ENCODE assay signal across 1 cellular context in genomic region chr14:103522028-103522581, GRCh38.
TF ChIP-seq lines count a peak whose summit lies in the region.

No MANE protein-coding gene starts in this region.

TF ChIP-seq in K562, 482 proteins besides CTCF, POLR2A, EP300 and RAD21 (continued from another document and continues in another):
- TF ChIP-seq, protein P1, sequence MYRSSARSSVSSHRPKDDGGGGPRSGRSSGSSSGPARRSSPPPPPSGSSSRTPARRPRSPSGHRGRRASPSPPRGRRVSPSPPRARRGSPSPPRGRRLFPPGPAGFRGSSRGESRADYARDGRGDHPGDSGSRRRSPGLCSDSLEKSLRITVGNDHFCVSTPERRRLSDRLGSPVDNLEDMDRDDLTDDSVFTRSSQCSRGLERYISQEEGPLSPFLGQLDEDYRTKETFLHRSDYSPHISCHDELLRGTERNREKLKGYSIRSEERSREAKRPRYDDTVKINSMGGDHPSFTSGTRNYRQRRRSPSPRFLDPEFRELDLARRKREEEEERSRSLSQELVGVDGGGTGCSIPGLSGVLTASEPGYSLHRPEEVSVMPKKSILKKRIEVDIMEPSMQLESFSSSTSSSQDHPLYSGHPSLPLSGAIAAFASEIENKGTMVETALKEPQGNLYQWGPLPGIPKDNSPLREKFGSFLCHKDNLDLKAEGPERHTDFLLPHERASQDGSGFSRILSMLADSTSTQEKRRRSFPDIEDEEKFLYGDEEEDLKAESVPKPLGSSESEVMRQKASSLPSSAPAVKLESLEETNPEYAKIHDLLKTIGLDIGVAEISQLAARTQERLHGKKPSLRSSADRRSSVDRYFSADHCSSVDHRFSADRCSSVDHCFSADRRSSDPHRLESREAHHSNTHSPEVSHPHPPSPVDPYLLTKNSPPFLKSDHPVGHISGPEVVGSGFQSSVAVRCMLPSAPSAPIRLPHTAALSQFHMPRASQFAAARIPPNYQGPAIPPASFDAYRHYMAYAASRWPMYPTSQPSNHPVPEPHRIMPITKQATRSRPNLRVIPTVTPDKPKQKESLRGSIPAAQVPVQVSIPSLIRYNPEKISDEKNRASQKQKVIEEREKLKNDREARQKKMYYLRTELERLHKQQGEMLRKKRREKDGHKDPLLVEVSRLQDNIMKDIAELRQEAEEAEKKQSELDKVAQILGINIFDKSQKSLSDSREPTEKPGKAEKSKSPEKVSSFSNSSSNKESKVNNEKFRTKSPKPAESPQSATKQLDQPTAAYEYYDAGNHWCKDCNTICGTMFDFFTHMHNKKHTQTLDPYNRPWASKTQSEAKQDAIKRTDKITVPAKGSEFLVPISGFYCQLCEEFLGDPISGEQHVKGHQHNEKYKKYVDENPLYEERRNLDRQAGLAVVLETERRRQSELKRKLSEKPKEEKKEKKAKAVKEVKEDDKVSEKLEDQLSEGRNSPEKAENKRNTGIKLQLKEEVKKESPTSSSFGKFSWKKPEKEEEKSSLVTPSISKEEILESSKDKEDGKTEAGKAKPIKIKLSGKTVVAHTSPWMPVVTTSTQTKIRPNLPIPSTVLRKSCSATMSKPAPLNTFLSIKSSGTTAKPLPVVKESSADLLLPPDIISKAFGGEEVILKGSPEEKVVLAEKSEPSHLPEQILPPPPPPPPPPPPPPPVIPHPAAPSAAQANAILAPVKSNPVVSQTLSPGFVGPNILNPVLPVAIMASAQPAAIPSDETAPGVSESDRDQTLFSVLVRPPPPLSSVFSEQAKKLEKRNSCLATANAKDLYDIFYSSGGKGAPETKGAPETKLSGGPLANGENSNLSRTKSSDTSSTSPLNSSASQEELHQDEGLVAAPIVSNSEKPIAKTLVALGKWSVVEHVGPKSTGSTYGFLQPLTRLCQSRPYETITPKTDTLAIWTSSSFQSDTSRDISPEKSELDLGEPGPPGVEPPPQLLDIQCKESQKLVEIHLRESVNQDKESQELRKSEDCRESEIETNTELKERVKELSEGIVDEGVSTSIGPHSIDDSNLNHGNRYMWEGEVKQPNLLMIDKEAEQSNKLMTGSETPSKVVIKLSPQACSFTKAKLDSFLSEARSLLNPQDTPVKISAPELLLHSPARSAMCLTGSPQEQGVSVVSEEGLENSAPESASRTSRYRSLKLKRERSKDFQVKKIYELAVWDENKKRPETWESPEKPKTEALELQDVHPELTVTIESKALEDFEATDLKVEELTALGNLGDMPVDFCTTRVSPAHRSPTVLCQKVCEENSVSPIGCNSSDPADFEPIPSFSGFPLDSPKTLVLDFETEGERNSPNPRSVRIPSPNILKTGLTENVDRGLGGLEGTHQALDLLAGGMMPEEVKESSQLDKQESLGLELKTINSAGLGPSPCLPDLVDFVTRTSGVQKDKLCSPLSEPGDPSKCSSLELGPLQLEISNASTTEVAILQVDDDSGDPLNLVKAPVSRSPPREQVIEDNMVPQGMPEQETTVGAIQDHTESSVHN (IDR thresholded peaks at IDR 0.05; ENCODE audit: borderline replicate concordance in 1 of 2, low read depth in 1 of 2), result no peak
- 0 out of 2 replicates have a peak, but pooled peaks have one; percentile 20 for TF ChIP-seq SP1 (CRISPR knock-in tag; IDR thresholded peaks at IDR 0.05)
- peak; percentile 20 for TF ChIP-seq RBBP5 (IDR thresholded peaks at IDR 0.05; ENCODE audit: borderline replicate concordance, insufficient read depth, low read length, poor library complexity, severe bottlenecking)
- no peak for TF ChIP-seq CREB3 (tag; conservative IDR thresholded peaks at IDR 0.05; ENCODE audit: low read depth)
- TF ChIP-seq ZBTB1 (CRISPR knock-in tag; IDR thresholded peaks at IDR 0.05; ENCODE audit: borderline replicate concordance, low read depth), result no peak
- no peak for TF ChIP-seq BRF2 (IDR thresholded peaks at IDR 0.05; ENCODE audit: borderline replicate concordance, insufficient read depth, insufficient read length)
- no peak for TF ChIP-seq KLF6 (CRISPR knock-in tag; IDR thresholded peaks at IDR 0.05; ENCODE audit: borderline replicate concordance)
- no peak for TF ChIP-seq PYGO2 (tag; IDR thresholded peaks at IDR 0.05)
- no peak for TF ChIP-seq HNRNPL (IDR thresholded peaks at IDR 0.05; ENCODE audit: low read depth, low read length)
- TF ChIP-seq ZBTB2 (IDR thresholded peaks at IDR 0.05), result no peak
- TF ChIP-seq BRD4 (IDR thresholded peaks at IDR 0.05), result no peak
- no peak for TF ChIP-seq ZNF766 (CRISPR knock-in tag; conservative IDR thresholded peaks at IDR 0.05)
- no peak for TF ChIP-seq RFX1 (IDR thresholded peaks at IDR 0.05)
- no peak for TF ChIP-seq LCOR (CRISPR knock-in tag; IDR thresholded peaks at IDR 0.05)
- TF ChIP-seq, protein P2, sequence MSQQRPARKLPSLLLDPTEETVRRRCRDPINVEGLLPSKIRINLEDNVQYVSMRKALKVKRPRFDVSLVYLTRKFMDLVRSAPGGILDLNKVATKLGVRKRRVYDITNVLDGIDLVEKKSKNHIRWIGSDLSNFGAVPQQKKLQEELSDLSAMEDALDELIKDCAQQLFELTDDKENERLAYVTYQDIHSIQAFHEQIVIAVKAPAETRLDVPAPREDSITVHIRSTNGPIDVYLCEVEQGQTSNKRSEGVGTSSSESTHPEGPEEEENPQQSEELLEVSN (IDR thresholded peaks at IDR 0.05; ENCODE audit: borderline replicate concordance in 1 of 2, extremely low read depth in 1 of 2, insufficient read depth in 1 of 2, insufficient read length in 1 of 2, low read depth in 1 of 2, low read length in 1 of 2, poor library complexity in 1 of 2, severe bottlenecking in 1 of 2), result peak; percentile 62 to 65
- peak; percentile 14 for TF ChIP-seq FUS (optimal IDR thresholded peaks at IDR 0.05; ENCODE audit: low read depth, low read length)
- no peak for TF ChIP-seq NFE2 (IDR thresholded peaks at IDR 0.05; ENCODE audit: low read depth)
- no peak for TF ChIP-seq FOXK2 (conservative IDR thresholded peaks at IDR 0.05 in 1 of 2, IDR thresholded peaks at IDR 0.05 in 1 of 2; ENCODE audit: low read depth in 2 of 2)
- TF ChIP-seq GABPA (tag; conservative IDR thresholded peaks at IDR 0.05; ENCODE audit: low read depth), result no peak
- TF ChIP-seq, protein P3, sequence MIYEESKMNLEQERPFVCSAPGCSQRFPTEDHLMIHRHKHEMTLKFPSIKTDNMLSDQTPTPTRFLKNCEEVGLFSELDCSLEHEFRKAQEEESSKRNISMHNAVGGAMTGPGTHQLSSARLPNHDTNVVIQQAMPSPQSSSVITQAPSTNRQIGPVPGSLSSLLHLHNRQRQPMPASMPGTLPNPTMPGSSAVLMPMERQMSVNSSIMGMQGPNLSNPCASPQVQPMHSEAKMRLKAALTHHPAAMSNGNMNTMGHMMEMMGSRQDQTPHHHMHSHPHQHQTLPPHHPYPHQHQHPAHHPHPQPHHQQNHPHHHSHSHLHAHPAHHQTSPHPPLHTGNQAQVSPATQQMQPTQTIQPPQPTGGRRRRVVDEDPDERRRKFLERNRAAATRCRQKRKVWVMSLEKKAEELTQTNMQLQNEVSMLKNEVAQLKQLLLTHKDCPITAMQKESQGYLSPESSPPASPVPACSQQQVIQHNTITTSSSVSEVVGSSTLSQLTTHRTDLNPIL (CRISPR knock-in tag; IDR thresholded peaks at IDR 0.05), result no peak
- TF ChIP-seq, protein P4, sequence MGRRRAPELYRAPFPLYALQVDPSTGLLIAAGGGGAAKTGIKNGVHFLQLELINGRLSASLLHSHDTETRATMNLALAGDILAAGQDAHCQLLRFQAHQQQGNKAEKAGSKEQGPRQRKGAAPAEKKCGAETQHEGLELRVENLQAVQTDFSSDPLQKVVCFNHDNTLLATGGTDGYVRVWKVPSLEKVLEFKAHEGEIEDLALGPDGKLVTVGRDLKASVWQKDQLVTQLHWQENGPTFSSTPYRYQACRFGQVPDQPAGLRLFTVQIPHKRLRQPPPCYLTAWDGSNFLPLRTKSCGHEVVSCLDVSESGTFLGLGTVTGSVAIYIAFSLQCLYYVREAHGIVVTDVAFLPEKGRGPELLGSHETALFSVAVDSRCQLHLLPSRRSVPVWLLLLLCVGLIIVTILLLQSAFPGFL (CRISPR knock-in tag; IDR thresholded peaks at IDR 0.05), result no peak
- TF ChIP-seq RFX7 (CRISPR knock-in tag; IDR thresholded peaks at IDR 0.05), result no peak
- TF ChIP-seq TARDBP (IDR thresholded peaks at IDR 0.05), result no peak
- no peak for TF ChIP-seq ZNF133 (CRISPR knock-in tag; IDR thresholded peaks at IDR 0.05)
- no peak for TF ChIP-seq ZNF785 (CRISPR knock-in tag; IDR thresholded peaks at IDR 0.05)
- TF ChIP-seq, protein P5, sequence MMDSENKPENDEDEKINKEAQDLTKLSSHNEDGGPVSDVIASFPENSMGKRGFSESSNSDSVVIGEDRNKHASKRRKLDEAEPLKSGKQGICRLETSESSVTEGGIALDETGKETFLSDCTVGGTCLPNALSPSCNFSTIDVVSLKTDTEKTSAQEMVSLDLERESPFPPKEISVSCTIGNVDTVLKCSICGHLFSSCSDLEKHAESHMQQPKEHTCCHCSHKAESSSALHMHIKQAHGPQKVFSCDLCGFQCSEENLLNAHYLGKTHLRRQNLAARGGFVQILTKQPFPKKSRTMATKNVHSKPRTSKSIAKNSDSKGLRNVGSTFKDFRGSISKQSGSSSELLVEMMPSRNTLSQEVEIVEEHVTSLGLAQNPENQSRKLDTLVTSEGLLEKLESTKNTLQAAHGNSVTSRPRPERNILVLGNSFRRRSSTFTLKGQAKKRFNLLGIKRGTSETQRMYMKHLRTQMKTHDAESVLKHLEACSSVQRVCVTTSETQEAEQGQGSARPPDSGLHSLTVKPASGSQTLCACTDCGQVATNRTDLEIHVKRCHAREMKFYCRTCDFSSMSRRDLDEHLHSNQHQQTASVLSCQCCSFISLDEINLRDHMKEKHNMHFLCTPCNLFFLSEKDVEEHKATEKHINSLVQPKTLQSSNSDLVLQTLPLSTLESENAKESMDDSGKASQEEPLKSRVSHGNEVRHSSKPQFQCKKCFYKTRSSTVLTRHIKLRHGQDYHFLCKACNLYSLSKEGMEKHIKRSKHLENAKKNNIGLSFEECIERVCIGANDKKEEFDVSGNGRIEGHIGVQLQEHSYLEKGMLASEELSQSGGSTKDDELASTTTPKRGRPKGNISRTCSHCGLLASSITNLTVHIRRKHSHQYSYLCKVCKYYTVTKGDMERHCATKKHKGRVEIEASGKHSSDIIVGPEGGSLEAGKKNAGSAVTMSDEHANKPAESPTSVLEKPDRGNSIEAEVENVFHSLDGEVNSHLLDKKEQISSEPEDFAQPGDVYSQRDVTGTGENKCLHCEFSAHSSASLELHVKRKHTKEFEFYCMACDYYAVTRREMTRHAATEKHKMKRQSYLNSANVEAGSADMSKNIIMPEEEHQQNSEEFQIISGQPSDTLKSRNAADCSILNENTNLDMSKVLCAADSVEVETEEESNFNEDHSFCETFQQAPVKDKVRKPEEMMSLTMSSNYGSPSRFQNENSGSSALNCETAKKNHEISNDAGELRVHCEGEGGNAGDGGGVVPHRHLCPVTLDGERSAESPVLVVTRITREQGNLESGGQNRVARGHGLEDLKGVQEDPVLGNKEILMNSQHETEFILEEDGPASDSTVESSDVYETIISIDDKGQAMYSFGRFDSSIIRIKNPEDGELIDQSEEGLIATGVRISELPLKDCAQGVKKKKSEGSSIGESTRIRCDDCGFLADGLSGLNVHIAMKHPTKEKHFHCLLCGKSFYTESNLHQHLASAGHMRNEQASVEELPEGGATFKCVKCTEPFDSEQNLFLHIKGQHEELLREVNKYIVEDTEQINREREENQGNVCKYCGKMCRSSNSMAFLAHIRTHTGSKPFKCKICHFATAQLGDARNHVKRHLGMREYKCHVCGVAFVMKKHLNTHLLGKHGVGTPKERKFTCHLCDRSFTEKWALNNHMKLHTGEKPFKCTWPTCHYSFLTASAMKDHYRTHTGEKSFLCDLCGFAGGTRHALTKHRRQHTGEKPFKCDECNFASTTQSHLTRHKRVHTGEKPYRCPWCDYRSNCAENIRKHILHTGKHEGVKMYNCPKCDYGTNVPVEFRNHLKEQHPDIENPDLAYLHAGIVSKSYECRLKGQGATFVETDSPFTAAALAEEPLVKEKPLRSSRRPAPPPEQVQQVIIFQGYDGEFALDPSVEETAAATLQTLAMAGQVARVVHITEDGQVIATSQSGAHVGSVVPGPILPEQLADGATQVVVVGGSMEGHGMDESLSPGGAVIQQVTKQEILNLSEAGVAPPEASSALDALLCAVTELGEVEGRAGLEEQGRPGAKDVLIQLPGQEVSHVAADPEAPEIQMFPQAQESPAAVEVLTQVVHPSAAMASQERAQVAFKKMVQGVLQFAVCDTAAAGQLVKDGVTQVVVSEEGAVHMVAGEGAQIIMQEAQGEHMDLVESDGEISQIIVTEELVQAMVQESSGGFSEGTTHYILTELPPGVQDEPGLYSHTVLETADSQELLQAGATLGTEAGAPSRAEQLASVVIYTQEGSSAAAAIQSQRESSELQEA (IDR thresholded peaks at IDR 0.05; ENCODE audit: low read depth), result no peak
- TF ChIP-seq, protein P6, sequence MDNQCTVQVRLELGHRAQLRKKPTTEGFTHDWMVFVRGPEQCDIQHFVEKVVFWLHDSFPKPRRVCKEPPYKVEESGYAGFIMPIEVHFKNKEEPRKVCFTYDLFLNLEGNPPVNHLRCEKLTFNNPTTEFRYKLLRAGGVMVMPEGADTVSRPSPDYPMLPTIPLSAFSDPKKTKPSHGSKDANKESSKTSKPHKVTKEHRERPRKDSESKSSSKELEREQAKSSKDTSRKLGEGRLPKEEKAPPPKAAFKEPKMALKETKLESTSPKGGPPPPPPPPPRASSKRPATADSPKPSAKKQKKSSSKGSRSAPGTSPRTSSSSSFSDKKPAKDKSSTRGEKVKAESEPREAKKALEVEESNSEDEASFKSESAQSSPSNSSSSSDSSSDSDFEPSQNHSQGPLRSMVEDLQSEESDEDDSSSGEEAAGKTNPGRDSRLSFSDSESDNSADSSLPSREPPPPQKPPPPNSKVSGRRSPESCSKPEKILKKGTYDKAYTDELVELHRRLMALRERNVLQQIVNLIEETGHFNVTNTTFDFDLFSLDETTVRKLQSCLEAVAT (IDR thresholded peaks at IDR 0.05), result no peak
- TF ChIP-seq ZKSCAN3 (CRISPR knock-in tag; IDR thresholded peaks at IDR 0.05), result no peak
- no peak for TF ChIP-seq ZNF717 (CRISPR knock-in tag; IDR thresholded peaks at IDR 0.05)
- TF ChIP-seq XRCC5 (IDR thresholded peaks at IDR 0.05; ENCODE audit: low read depth, low read length), result no peak
